Comparison of ENCODE assay signal across 8 cellular contexts in genomic region chr11:134224710-134225662, GRCh38. TPM values are rescaled to one million over a fixed set of nuclear protein-coding genes. Genes with fewer than 3 reads are reported as not detected.
DNase-seq lines count a peak whose midpoint lies in the region; ATAC-seq, FAIRE-seq and TF ChIP-seq lines count a peak whose summit lies in the region.

No MANE protein-coding gene starts in this region.

- peak overlapping the region; percentile 43 to 73 (median 59) for H3K4me3 ChIP-seq in endothelial cell of umbilical vein (replicated peaks in 1 of 3; ENCODE audit: insufficient read depth in 1 of 3, low read depth in 1 of 3, low read length in 3 of 3)

- no peak for TF ChIP-seq CTCF in endothelial cell of umbilical vein (IDR thresholded peaks at IDR 0.05; ENCODE audit: extremely low read depth in 1 of 2, insufficient read depth in 1 of 2, low read depth in 1 of 2, low read length in 2 of 2)

- DNase-seq in 8988T (peak; percentile 32), NCI-H526 treated with DMSO at 0.1 percent for 48 hours (lab: John Stamatoyannopoulos, UW) (peak; percentile 81), endothelial cell of umbilical vein (ENCODE audit: low read depth, low spot score) (peak; percentile 25), mucosa of gallbladder (ENCODE audit: low spot score) (peak; percentile 27)
- DNase-seq in activated CD8-positive, alpha-beta memory T cell treated with anti-CD3 and anti-CD28 coated beads, Interleukin-2, amount 50 U/mL, for 24 hours (ENCODE audit: extremely low read depth): peak; percentile 28
- DNase-seq in stimulated activated CD8-positive, alpha-beta memory T cell treated with anti-CD3 and anti-CD28 coated beads, Interleukin-7, amount 100 ng/mL, for 4 hours (ENCODE audit: low read depth in 2 of 2): peak; percentile 34 to 43

- peak; percentile 14 for ATAC-seq in HG03095 (IDR thresholded peaks at IDR 0.05; ENCODE audit: unreplicated experiment)

- peaks cover 34% of the 10 kb centered on the region for H3K4me1 ChIP-seq in endothelial cell of umbilical vein (ENCODE audit: control insufficient read depth, extremely low read depth, insufficient read depth, low read length)

- CTCF ChIA-PET in endothelial cell of umbilical vein (lab: Charles Lee): interaction anchor here (0.8 to 3.3 kb wide), 11 partner anchors 10 to 297 kb away, joined by 3 to 21 read pairs (median 4); partner anchors contain the start of genes ACAD8 and THYN1

- dilution Hi-C loops in endothelial cell of umbilical vein (cut with MboI; ENCODE audit: extremely low pct_ligation_motif_present, low sequenced_read_pairs): no loop called here

- peak overlapping the region; percentile 67 for H3K9ac ChIP-seq in endothelial cell of umbilical vein (replicated peaks; ENCODE audit: extremely low read depth, insufficient read depth, low read length)

- TF ChIP-seq POLR2A in GM18526 (IDR thresholded peaks at IDR 0.05; ENCODE audit: extremely low read depth, insufficient read length) (peak; percentile 62), endothelial cell of umbilical vein (IDR thresholded peaks at IDR 0.05; ENCODE audit: low read depth, low read length) (peak; percentile 82)

- H3K9me1 ChIP-seq in endothelial cell of umbilical vein (replicated peaks; ENCODE audit: control insufficient read depth, extremely low read depth, insufficient read depth, low read length): no peaks in the 10 kb centered on the region

- H3K4me2 ChIP-seq in endothelial cell of umbilical vein (ENCODE audit: insufficient read depth, low read length): peak overlapping the region; percentile 70

- H3K27me3 ChIP-seq in endothelial cell of umbilical vein (ENCODE audit: control insufficient read depth in 2 of 2, insufficient read depth in 2 of 2, low read length in 2 of 2): no peaks in the 10 kb centered on the region

- no peaks in the 10 kb centered on the region for H3K9me3 ChIP-seq in endothelial cell of umbilical vein (replicated peaks; ENCODE audit: control insufficient read depth, insufficient read depth, low read length)

- H3K27ac ChIP-seq in endothelial cell of umbilical vein (ENCODE audit: insufficient read depth, low read depth, low read length): peak overlapping the region; percentile 16

- BruUV-seq in endothelial cell of umbilical vein (replicated peaks; lab: Mats Ljungman, UMichigan): no TSS peak

- H4K20me1 ChIP-seq in endothelial cell of umbilical vein (replicated peaks; ENCODE audit: control insufficient read depth, extremely low read depth, insufficient read depth, low read length): no peaks in the 10 kb centered on the region

- no peak for FAIRE-seq in endothelial cell of umbilical vein (lab: Jason Lieb, UNC)

- peaks cover 67% of the 10 kb centered on the region for H3K79me2 ChIP-seq in endothelial cell of umbilical vein (ENCODE audit: control insufficient read depth, insufficient read depth, low read length)

- POLR2A ChIA-PET in endothelial cell of umbilical vein (lab: Charles Lee): interaction anchor here (0.5 to 0.7 kb wide), 3 partner anchors 18 to 269 kb away, joined by 3 read pairs; partner anchors contain the start of gene IGSF9B

- peak overlapping the region; percentile 80 for H2AFZ ChIP-seq in endothelial cell of umbilical vein (ENCODE audit: low read depth, low read length)

- intact Hi-C loops in endothelial cell of umbilical vein (cut with micrococcal nuclease): loop anchor here (1.0 to 5.0 kb wide), 4 partner anchors 28 to 158 kb away; partner anchors contain the start of genes ACAD8, JAM3 and THYN1

- H3K36me3 ChIP-seq in endothelial cell of umbilical vein (ENCODE audit: control insufficient read depth in 2 of 2, extremely low read depth in 1 of 2, insufficient read depth in 2 of 2, low read length in 2 of 2): no peaks in the 10 kb centered on the region

TF ChIP-seq in endothelial cell of umbilical vein, 7 proteins besides CTCF, POLR2A, EP300 and RAD21:
- TF ChIP-seq POLR2AphosphoS5 (IDR thresholded peaks at IDR 0.05; ENCODE audit: insufficient read depth, low read depth, low read length) (peak; percentile 83), MYC (IDR thresholded peaks at IDR 0.05; ENCODE audit: low read depth, low read length) (no peak), EZH2 (IDR thresholded peaks at IDR 0.05; ENCODE audit: borderline replicate concordance, low read depth, low read length, severe bottlenecking) (no peak), FOS (IDR thresholded peaks at IDR 0.05; ENCODE audit: borderline replicate concordance, insufficient read depth, low read length) (no peak)

RNA-seq across cellular contexts. Expression of gene VPS26B, which starts 0.5 kb away (rescaled TPM):
- total RNA-seq in endothelial cell of umbilical vein: 41.6 and 53.1 TPM in 2 replicates
- polyA plus RNA-seq in endothelial cell of umbilical vein: 38.0 and 40.2 TPM in 2 replicates
- 33.9 and 38.1 TPM in 2 replicates for polyA plus RNA-seq in endothelial cell of umbilical vein (2011; cell fraction: cytosol; rRNA removed)
- 108 and 115 TPM in 2 replicates for polyA plus RNA-seq in endothelial cell of umbilical vein (2011; cell fraction: nucleus; rRNA removed)
- 48.2 and 57.0 TPM in 2 replicates for polyA plus RNA-seq in endothelial cell of umbilical vein (2012)
- 62.9 and 72.5 TPM in 2 replicates for polyA minus RNA-seq in endothelial cell of umbilical vein
- polyA minus RNA-seq in endothelial cell of umbilical vein (2011; cell fraction: cytosol; rRNA and poly(A)+ RNA removed): 18.4 TPM
- polyA minus RNA-seq in endothelial cell of umbilical vein (2011; cell fraction: nucleus; rRNA and poly(A)+ RNA removed): 36.8 and 41.5 TPM in 2 replicates
- 54.8 TPM for total RNA-seq in mucosa of gallbladder

RNA-seq across cellular contexts. Expression of gene NCAPD3, which starts 1.2 kb away (rescaled TPM):
- total RNA-seq in endothelial cell of umbilical vein (42.6 and 43.8 TPM in 2 replicates), mucosa of gallbladder (14.7 TPM)
- 19.7 and 22.6 TPM in 2 replicates for polyA plus RNA-seq in endothelial cell of umbilical vein
- polyA plus RNA-seq in endothelial cell of umbilical vein (2011; cell fraction: cytosol; rRNA removed): 22.3 and 25.2 TPM in 2 replicates
- 58.9 and 69.5 TPM in 2 replicates for polyA plus RNA-seq in endothelial cell of umbilical vein (2011; cell fraction: nucleus; rRNA removed)
- 23.6 and 30.5 TPM in 2 replicates for polyA plus RNA-seq in endothelial cell of umbilical vein (2012)
- 51.1 and 54.4 TPM in 2 replicates for polyA minus RNA-seq in endothelial cell of umbilical vein
- 74.8 TPM for polyA minus RNA-seq in endothelial cell of umbilical vein (2011; cell fraction: cytosol; rRNA and poly(A)+ RNA removed)
- 42.2 and 56.5 TPM in 2 replicates for polyA minus RNA-seq in endothelial cell of umbilical vein (2011; cell fraction: nucleus; rRNA and poly(A)+ RNA removed)

RNA-seq across cellular contexts. Expression of gene THYN1, which starts 28.2 kb away (rescaled TPM):
- total RNA-seq in endothelial cell of umbilical vein: 38.0 and 40.7 TPM in 2 replicates
- polyA plus RNA-seq in endothelial cell of umbilical vein: 29.2 and 35.7 TPM in 2 replicates
- polyA plus RNA-seq in endothelial cell of umbilical vein (2011; cell fraction: cytosol; rRNA removed): 57.8 and 59.9 TPM in 2 replicates
- polyA plus RNA-seq in endothelial cell of umbilical vein (2011; cell fraction: nucleus; rRNA removed): 46.7 and 56.1 TPM in 2 replicates
- polyA plus RNA-seq in endothelial cell of umbilical vein (2012): 52.7 and 70.0 TPM in 2 replicates
- polyA minus RNA-seq in endothelial cell of umbilical vein: 31.6 and 35.1 TPM in 2 replicates
- polyA minus RNA-seq in endothelial cell of umbilical vein (2011; cell fraction: cytosol; rRNA and poly(A)+ RNA removed): 18.8 TPM
- polyA minus RNA-seq in endothelial cell of umbilical vein (2011; cell fraction: nucleus; rRNA and poly(A)+ RNA removed): 9.2 and 11.3 TPM in 2 replicates
- 39.4 TPM for total RNA-seq in mucosa of gallbladder

RNA-seq across cellular contexts. Expression of gene ACAD8, which starts 28.4 kb away (rescaled TPM):
- 21.2 and 22.9 TPM in 2 replicates for total RNA-seq in endothelial cell of umbilical vein
- 24.2 and 29.0 TPM in 2 replicates for polyA plus RNA-seq in endothelial cell of umbilical vein
- polyA plus RNA-seq in endothelial cell of umbilical vein (2011; cell fraction: cytosol; rRNA removed): 21.4 and 22.0 TPM in 2 replicates
- 91.2 and 108 TPM in 2 replicates for polyA plus RNA-seq in endothelial cell of umbilical vein (2011; cell fraction: nucleus; rRNA removed)
- polyA plus RNA-seq in endothelial cell of umbilical vein (2012): 19.2 and 20.7 TPM in 2 replicates
- 19.1 and 27.1 TPM in 2 replicates for polyA minus RNA-seq in endothelial cell of umbilical vein
- 4.7 TPM for polyA minus RNA-seq in endothelial cell of umbilical vein (2011; cell fraction: cytosol; rRNA and poly(A)+ RNA removed)
- polyA minus RNA-seq in endothelial cell of umbilical vein (2011; cell fraction: nucleus; rRNA and poly(A)+ RNA removed): 20.1 and 36.6 TPM in 2 replicates
- total RNA-seq in mucosa of gallbladder: 29.7 TPM

RNA-seq across cellular contexts. Expression of gene GLB1L3, which starts 51.2 kb away (rescaled TPM):
- total RNA-seq in endothelial cell of umbilical vein: not detected in 2 replicates
- polyA plus RNA-seq in endothelial cell of umbilical vein: not detected in 2 replicates
- polyA plus RNA-seq in endothelial cell of umbilical vein (2011; cell fraction: cytosol; rRNA removed): not detected in 2 replicates
- polyA plus RNA-seq in endothelial cell of umbilical vein (2011; cell fraction: nucleus; rRNA removed): not detected in 2 replicates
- not detected in 2 replicates for polyA plus RNA-seq in endothelial cell of umbilical vein (2012)
- polyA minus RNA-seq in endothelial cell of umbilical vein: not detected in 2 replicates
- not detected for polyA minus RNA-seq in endothelial cell of umbilical vein (2011; cell fraction: cytosol; rRNA and poly(A)+ RNA removed)
- not detected in 2 replicates for polyA minus RNA-seq in endothelial cell of umbilical vein (2011; cell fraction: nucleus; rRNA and poly(A)+ RNA removed)
- total RNA-seq in mucosa of gallbladder: not detected

Comparison
In these comparisons a context has a peak if more than half of its experiments do, and no peak if none do; other contexts are left out.
1. Peak in every context shown above with its lines: DNase-seq, ATAC-seq, H3K4me3 ChIP-seq and H3K27ac ChIP-seq.
2. DNase-seq: peak in every context shown above with its lines; median percentile 81 in NCI-H526 treated with DMSO at 0.1 percent for 48 hours; 38 in stimulated activated CD8-positive, alpha-beta memory T cell treated with anti-CD3 and anti-CD28 coated beads, Interleukin-7, amount 100 ng/mL, for 4 hours; 32 in 8988T; 28 in activated CD8-positive, alpha-beta memory T cell treated with anti-CD3 and anti-CD28 coated beads, Interleukin-2, amount 50 U/mL, for 24 hours; 27 in mucosa of gallbladder; 25 in endothelial cell of umbilical vein.